ENCODE assay signal across 9 cellular contexts in genomic region chr17:82648761-82649474, GRCh38. TPM values are rescaled to one million over a fixed set of nuclear protein-coding genes. Genes with fewer than 3 reads are reported as not detected.
DNase-seq lines count a peak whose midpoint lies in the region; ATAC-seq, FAIRE-seq and TF ChIP-seq lines count a peak whose summit lies in the region.
"Had no signal": no experiment of that assay in that cellular context is flagged by ENCODE, and none has a peak within 500 bp of the region (broad histone marks: within the 10 kb centered on the region; RNA-seq: fewer than 3 reads in every experiment).

No MANE protein-coding gene starts in this region.

- ATAC-seq in HG02642 (IDR thresholded peaks at IDR 0.05; ENCODE audit: poor library complexity, unreplicated experiment) (no peak), HG03378 (IDR thresholded peaks at IDR 0.05; ENCODE audit: unreplicated experiment) (no peak)

- no CpG with 5 or more reads among the region's 36 CpGs for WGBS in neuronal stem cell (ENCODE audit: extremely low coverage in 2 of 2, insufficient read length in 2 of 2, insufficient replicate concordance in 1 of 2), 2 donors

- H2BK12ac ChIP-seq in neuronal stem cell (ENCODE audit: low read length), result peak overlapping the region; percentile 50

- peak overlapping the region; percentile 92 for H2AFZ ChIP-seq in neuronal stem cell (ENCODE audit: low read length)

- peak overlapping the region; percentile 38 for H3K4ac ChIP-seq in neuronal stem cell (ENCODE audit: low read length)

- peak overlapping the region; percentile 30 for H3K9ac ChIP-seq in neuronal stem cell (ENCODE audit: low read depth, low read length, poor library complexity)

- peak overlapping the region; percentile 63 for H3K14ac ChIP-seq in neuronal stem cell (ENCODE audit: low read length)

- in situ Hi-C loops in Caki2 (cut with HindIII; ENCODE audit: low pct_unique_long_range_greater_than_20kb, low sequenced_read_pairs), result no loop called here

- peaks cover 10% of the 10 kb centered on the region for H3K79me1 ChIP-seq in neuronal stem cell (ENCODE audit: low read depth, low read length)

- TF ChIP-seq CTCF in WERI-Rb-1 (IDR thresholded peaks at IDR 0.05; ENCODE audit: low read depth, low read length) (no peak), fibroblast of mammary gland (conservative IDR thresholded peaks at IDR 0.05; ENCODE audit: control insufficient read depth, insufficient read depth, low read depth, low read length) (no peak)

- H3K4me1 ChIP-seq in neuronal stem cell (ENCODE audit: control insufficient read depth in 2 of 2, insufficient read depth in 1 of 2, low read depth in 1 of 2, low read length in 2 of 2), result peaks cover 5 to 6% of the 10 kb centered on the region in 2 donors

- H3K18ac ChIP-seq in neuronal stem cell (ENCODE audit: low read length), result peak overlapping the region; percentile 98

- no peak for FAIRE-seq in HTR-8/SVneo (lab: Jason Lieb, UNC)
- FAIRE-seq: TTC549 had no signal

- H3K4me3 ChIP-seq in WERI-Rb-1 (ENCODE audit: low read depth, low read length) (peak overlapping the region; percentile 59), fibroblast of mammary gland (ENCODE audit: control insufficient read depth, low read depth, low read length) (peak overlapping the region; percentile 45), neuronal stem cell (ENCODE audit: low read length in 2 of 2) (peak overlapping the region; percentile 62 to 73)

- H3K4me2 ChIP-seq in neuronal stem cell (ENCODE audit: insufficient read depth, low read length, poor library complexity, severe bottlenecking), result peak overlapping the region; percentile 56

- no peak overlapping the region for H2BK120ac ChIP-seq in neuronal stem cell (ENCODE audit: low read depth, low read length)

- no peaks in the 10 kb centered on the region for H3K9me3 ChIP-seq in WERI-Rb-1 (ENCODE audit: severe bottlenecking)
- no peaks in the 10 kb centered on the region for H3K9me3 ChIP-seq in neuronal stem cell (replicated peaks in 1 of 2; ENCODE audit: control insufficient read depth in 2 of 2, insufficient read depth in 1 of 2, low read depth in 1 of 2, low read length in 2 of 2)

- H2BK15ac ChIP-seq in neuronal stem cell (ENCODE audit: low read length), result peak overlapping the region; percentile 69

- H3K27ac ChIP-seq in WERI-Rb-1 (peak overlapping the region; percentile 79), neuronal stem cell (replicated peaks; ENCODE audit: low read length) (peak overlapping the region; percentile 79)

- peak overlapping the region; percentile 27 for H2BK5ac ChIP-seq in neuronal stem cell (ENCODE audit: low read length)

- DNase-seq in Caki2 (ENCODE audit: low read depth), result peak; percentile 39
- peak; percentile 53 for DNase-seq in HTR-8/SVneo (ENCODE audit: insufficient read length, low spot score)
- DNase-seq in WERI-Rb-1, result peak; percentile 75
- peak; percentile 4 for DNase-seq in fibroblast of mammary gland (ENCODE audit: low read depth)
- peak; percentile 51 for DNase-seq in neuronal stem cell (ENCODE audit: low spot score)
- no peak for DNase-seq in NCI-H2107 treated with DMSO at 0.1 percent for 48 hours (lab: John Stamatoyannopoulos, UW; ENCODE audit: unreplicated experiment)

- H3K27me3 ChIP-seq in WERI-Rb-1 (ENCODE audit: insufficient read depth, low read depth, severe bottlenecking) (no peaks in the 10 kb centered on the region), neuronal stem cell (ENCODE audit: control insufficient read depth in 3 of 3, insufficient read depth in 3 of 3, low read depth in 1 of 3, low read length in 3 of 3) (no peaks in the 10 kb centered on the region)

- peaks cover 21% of the 10 kb centered on the region for H3K36me3 ChIP-seq in WERI-Rb-1
- peaks cover 4 to 15% of the 10 kb centered on the region in 2 donors for H3K36me3 ChIP-seq in neuronal stem cell (replicated peaks in 1 of 2; ENCODE audit: control insufficient read depth in 2 of 2, insufficient read depth in 2 of 2, low read length in 2 of 2)

- H2AK5ac ChIP-seq in neuronal stem cell (ENCODE audit: low read depth, low read length), result peak overlapping the region; percentile 81

- H3K23ac ChIP-seq in neuronal stem cell (ENCODE audit: low read depth, low read length, poor library complexity), result no peak overlapping the region

- H4K8ac ChIP-seq in neuronal stem cell (ENCODE audit: low read depth, low read length), result no peak overlapping the region

- H4K91ac ChIP-seq in neuronal stem cell (ENCODE audit: low read depth, low read length, poor library complexity), result peak overlapping the region; percentile 24

RNA-seq across cellular contexts. Expression of gene WDR45B, which starts 0.7 kb away (rescaled TPM):
- total RNA-seq in Caki2 (2014; rRNA removed; shearing (Covaris generic); ENCODE audit: low replicate concordance), result 159 and 174 TPM in 2 replicates
- 67.8 TPM for polyA plus RNA-seq in neuronal stem cell (2013, experiment 1 of 2)
- polyA plus RNA-seq in neuronal stem cell (2013, experiment 2 of 2), result 69.8 TPM

RNA-seq across cellular contexts. Expression of gene RAB40B, which starts 49.6 kb away (rescaled TPM):
- total RNA-seq in Caki2 (2014; rRNA removed; shearing (Covaris generic); ENCODE audit: low replicate concordance), result 37.9 and 83.6 TPM in 2 replicates
- polyA plus RNA-seq in neuronal stem cell (2013, experiment 1 of 2), result 9.4 TPM
- polyA plus RNA-seq in neuronal stem cell (2013, experiment 2 of 2), result 10.4 TPM
